Comparison of ENCODE assay signal across 14 cellular contexts in genomic region chr17:50635720-50636144, GRCh38. TPM values are rescaled to one million over a fixed set of nuclear protein-coding genes. Genes with fewer than 3 reads are reported as not detected.
DNase-seq lines count a peak whose midpoint lies in the region; ATAC-seq and TF ChIP-seq lines count a peak whose summit lies in the region.
"Had no signal": no experiment of that assay in that cellular context is flagged by ENCODE, and none has a peak within 500 bp of the region (broad histone marks: within the 10 kb centered on the region; RNA-seq: fewer than 3 reads in every experiment).

No MANE protein-coding gene starts in this region.

- H3K79me2 ChIP-seq in ACC112 (ENCODE audit: control insufficient read depth, insufficient read depth, low read length, unreplicated experiment): peaks cover 39% of the 10 kb centered on the region

- no peak overlapping the region for H3K27ac Mint-ChIP-seq in CD8-positive, alpha-beta memory T cell

- H3K9me3 ChIP-seq in RWPE2 (ENCODE audit: severe bottlenecking): no peaks in the 10 kb centered on the region
- H3K9me3 ChIP-seq in muscle layer of duodenum (ENCODE audit: control insufficient read depth in 1 of 2, low read length in 2 of 2): no peaks in the 10 kb centered on the region
- no peaks in the 10 kb centered on the region for H3K9me3 ChIP-seq in CD8-positive, alpha-beta memory T cell (ENCODE audit: low read length)

- no peak overlapping the region for H3K4me3 Mint-ChIP-seq in CD8-positive, alpha-beta memory T cell

- H2AFZ ChIP-seq in ACC112 (ENCODE audit: low read length, unreplicated experiment): no peak overlapping the region

- H3K4me1 ChIP-seq in ACC112 (ENCODE audit: control insufficient read depth, insufficient read depth, low read length, unreplicated experiment): peaks cover 59% of the 10 kb centered on the region
- peaks cover 54% of the 10 kb centered on the region for H3K4me1 ChIP-seq in RWPE2 (ENCODE audit: insufficient read depth, poor library complexity, severe bottlenecking)
- peaks cover 14 to 25% of the 10 kb centered on the region in 2 donors for H3K4me1 ChIP-seq in muscle layer of duodenum (ENCODE audit: control insufficient read depth in 1 of 2, insufficient read depth in 2 of 2, low read length in 2 of 2)
- H3K4me1 ChIP-seq in CD8-positive, alpha-beta memory T cell (ENCODE audit: insufficient read depth, low read length): no peaks in the 10 kb centered on the region

- H3K4me1 Mint-ChIP-seq in CD8-positive, alpha-beta memory T cell: peaks cover 0 to 3% (median 3%) of the 10 kb centered on the region in 3 donors

- ATAC-seq in RWPE2 (ENCODE audit: low read depth): no peak
- ATAC-seq in GM21528 (IDR thresholded peaks at IDR 0.05; ENCODE audit: low FRiP score, unreplicated experiment): no peak
- ATAC-seq: Right ventricle myocardium inferior had no signal

- H3K27me3 Mint-ChIP-seq in CD8-positive, alpha-beta memory T cell: peaks cover 48 to 70% of the 10 kb centered on the region in 2 donors

- CTCF ChIA-PET in CD8-positive, alpha-beta memory T cell (lab: Charles Lee): interaction anchor here (1.4 kb wide), 1 partner anchor 10 kb away, joined by 5 read pairs; no protein-coding TSS in a partner anchor

- no peak for DNase-seq in RWPE2 (ENCODE audit: low spot score)
- no peak for DNase-seq in fibroblast of mammary gland (ENCODE audit: low read depth)
- no peak for DNase-seq in SW 1271 (lab: John Stamatoyannopoulos, UW)
- no peak for DNase-seq in stimulated activated naive CD4-positive, alpha-beta T cell (lab: John Stamatoyannopoulos, UW)
- DNase-seq in CD8-positive, alpha-beta memory T cell: no peak
- DNase-seq: amniotic stem cell; DND-41; effector CD8-positive, alpha-beta T cell; NCI-H1092 treated with DMSO at 0.1 percent for 48 hours; trophoblast cell had no signal

- H3K27me3 ChIP-seq in ACC112 (ENCODE audit: insufficient read depth, low read length) (no peaks in the 10 kb centered on the region), RWPE2 (ENCODE audit: insufficient read depth, poor library complexity, severe bottlenecking) (no peaks in the 10 kb centered on the region), muscle layer of duodenum (ENCODE audit: low read depth, low read length) (peaks cover 11% of the 10 kb centered on the region)
- H3K27me3 ChIP-seq in CD8-positive, alpha-beta memory T cell (ENCODE audit: insufficient read depth, low read length, poor library complexity, severe bottlenecking): peaks cover 34% of the 10 kb centered on the region

- no peaks in the 10 kb centered on the region for H3K9me3 Mint-ChIP-seq in CD8-positive, alpha-beta memory T cell

- POLR2A ChIA-PET in CD8-positive, alpha-beta memory T cell (lab: Charles Lee): no interaction called here

- no peak overlapping the region for H3K27ac ChIP-seq in ACC112 (ENCODE audit: low read depth, low read length)
- H3K27ac ChIP-seq in RWPE2 (ENCODE audit: poor library complexity, severe bottlenecking): peak overlapping the region; percentile 98
- peak overlapping the region; percentile 28 for H3K27ac ChIP-seq in muscle layer of duodenum (ENCODE audit: low read length)
- H3K27ac ChIP-seq in CD8-positive, alpha-beta memory T cell (ENCODE audit: low read depth, low read length): no peak overlapping the region

- H3K36me3 ChIP-seq in ACC112 (ENCODE audit: insufficient read depth, low read length): no peaks in the 10 kb centered on the region
- H3K36me3 ChIP-seq in RWPE2 (ENCODE audit: low read depth): peaks cover 6% of the 10 kb centered on the region; the same call in 1 of the 2 replicates
- H3K36me3 ChIP-seq in muscle layer of duodenum (ENCODE audit: control insufficient read depth in 1 of 2, insufficient read depth in 2 of 2, low read length in 2 of 2): no peaks in the 10 kb centered on the region
- H3K36me3 ChIP-seq in CD8-positive, alpha-beta memory T cell (ENCODE audit: insufficient read depth, low read length): no peaks in the 10 kb centered on the region

- H3K36me3 Mint-ChIP-seq in CD8-positive, alpha-beta memory T cell: no peaks in the 10 kb centered on the region

- TF ChIP-seq CTCF in RWPE2 (IDR thresholded peaks at IDR 0.05; ENCODE audit: poor library complexity, severe bottlenecking) (no peak), fibroblast of mammary gland (conservative IDR thresholded peaks at IDR 0.05; ENCODE audit: control insufficient read depth, insufficient read depth, low read depth, low read length) (no peak)

- H3K4me3 ChIP-seq in ACC112 (ENCODE audit: low read depth, low read length): peak overlapping the region; percentile 87
- peak overlapping the region; percentile 55 for H3K4me3 ChIP-seq in RWPE2 (ENCODE audit: severe bottlenecking)
- H3K4me3 ChIP-seq in fibroblast of mammary gland (ENCODE audit: control insufficient read depth, low read depth, low read length): peak overlapping the region; percentile 60
- H3K4me3 ChIP-seq in muscle layer of duodenum (ENCODE audit: low read depth in 1 of 2, low read length in 2 of 2): peak overlapping the region in 1 of 2 donors; percentile 58
- no peak overlapping the region for H3K4me3 ChIP-seq in CD8-positive, alpha-beta memory T cell (ENCODE audit: low read length)

RNA-seq across cellular contexts. Expression of gene ABCC3, which starts 1.1 kb away (rescaled TPM):
- total RNA-seq in CD8-positive, alpha-beta memory T cell: under 1 TPM; 0.37 to 0.69 TPM
- not detected for polyA plus RNA-seq in CD8-positive, alpha-beta memory T cell

Comparison
In these comparisons a context has a peak if more than half of its experiments do, and no peak if none do; other contexts are left out.
1. H3K27ac ChIP-seq: peak in RWPE2 (single experiment) and muscle layer of duodenum (single experiment); none in ACC112 (single experiment) and CD8-positive, alpha-beta memory T cell (single experiment).